Comparison of ENCODE assay signal across 1 cellular context in genomic region chr13:28865951-28866350, GRCh38.
TF ChIP-seq lines count a peak whose summit lies in the region.

No MANE protein-coding gene starts in this region.

TF ChIP-seq in GM23338, 12 proteins besides CTCF, POLR2A, EP300 and RAD21 (continued from another document):
- TF ChIP-seq REST (IDR thresholded peaks at IDR 0.05; ENCODE audit: unreplicated experiment) (no peak), EZH2 (IDR thresholded peaks at IDR 0.05; ENCODE audit: low read depth, unreplicated experiment) (no peak), ZNF331 (CRISPR knock-in tag; IDR thresholded peaks at IDR 0.05; ENCODE audit: low read depth) (no peak), ZNF114 (CRISPR knock-in tag; IDR thresholded peaks at IDR 0.05) (no peak), EZH2phosphoT487 (IDR thresholded peaks at IDR 0.05; ENCODE audit: unreplicated experiment) (no peak)
